Comparison of ENCODE assay signal across 14 cellular contexts in the genomic region with DNA sequence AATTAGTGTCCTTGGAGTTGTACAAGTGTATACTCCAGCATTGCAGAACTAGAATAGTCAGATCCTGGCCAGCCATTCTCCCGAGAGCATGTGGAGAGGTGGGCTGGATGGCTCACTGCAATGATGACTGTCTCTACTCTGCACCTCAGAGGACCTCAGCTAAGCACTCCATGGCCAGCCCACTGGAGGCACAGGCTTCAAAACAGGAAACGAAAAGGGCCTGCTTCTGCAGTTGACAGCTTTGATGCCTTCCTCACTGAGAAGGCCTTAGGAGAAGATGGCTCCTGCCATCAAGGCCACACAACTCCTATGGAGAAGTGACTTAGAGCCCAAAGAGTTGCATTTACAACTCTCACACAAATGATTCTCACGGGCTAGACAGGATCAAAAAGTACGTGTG. TPM values are rescaled to one million over a fixed set of nuclear protein-coding genes. Genes with fewer than 3 reads are reported as not detected.
DNase-seq lines count a peak whose midpoint lies in the region; ATAC-seq and TF ChIP-seq lines count a peak whose summit lies in the region.
"Had no signal": no experiment of that assay in that cellular context is flagged by ENCODE, and none has a peak within 500 bp of the region (broad histone marks: within the 10 kb centered on the region; RNA-seq: fewer than 3 reads in every experiment).

No MANE protein-coding gene starts in this region.

- H3K9ac ChIP-seq in OCI-LY1 (ENCODE audit: low read length): no peak overlapping the region

- H3K4me1 ChIP-seq in OCI-LY1 (ENCODE audit: insufficient read depth, low read length, severe bottlenecking): peaks cover 25% of the 10 kb centered on the region

- peaks cover 42% of the 10 kb centered on the region for H3K4me1 Mint-ChIP-seq in activated naive CD4-positive, alpha-beta T cell treated with anti-CD3 and anti-CD28 coated beads, Interleukin-2, amount 50 U/mL, for 24 hours
- peaks cover 38% of the 10 kb centered on the region for H3K4me1 Mint-ChIP-seq in stimulated activated effector memory CD8-positive, alpha-beta T cell treated with anti-CD3 and anti-CD28 coated beads, Interleukin-12 subunit alpha, Interleukin-12 subunit beta, amount 100 ng/mL, for 72 hours

- H3K9me2 ChIP-seq in OCI-LY1 (ENCODE audit: low read depth, low read length): no peaks in the 10 kb centered on the region

- H4K20me1 ChIP-seq in OCI-LY1 (ENCODE audit: insufficient read depth, low read length): no peaks in the 10 kb centered on the region

- H3K36me3 ChIP-seq in OCI-LY1 (ENCODE audit: insufficient read depth, low read length): no peaks in the 10 kb centered on the region
- H3K36me3 ChIP-seq: neutrophil, upper lobe of right lung had no signal

- intact Hi-C loops in dorsolateral prefrontal cortex (cut with DNase I): no loop called here

- peak overlapping the region; percentile 30 for H3K4me3 Mint-ChIP-seq in activated naive CD4-positive, alpha-beta T cell treated with anti-CD3 and anti-CD28 coated beads, Interleukin-2, amount 50 U/mL, for 24 hours
- H3K4me3 Mint-ChIP-seq in stimulated activated effector memory CD8-positive, alpha-beta T cell treated with anti-CD3 and anti-CD28 coated beads, Interleukin-12 subunit alpha, Interleukin-12 subunit beta, amount 100 ng/mL, for 72 hours: no peak overlapping the region

- H3K27ac Mint-ChIP-seq in activated naive CD4-positive, alpha-beta T cell treated with anti-CD3 and anti-CD28 coated beads, Interleukin-2, amount 50 U/mL, for 24 hours: peak overlapping the region; percentile 84
- H3K27ac Mint-ChIP-seq in stimulated activated effector memory CD8-positive, alpha-beta T cell treated with anti-CD3 and anti-CD28 coated beads, Interleukin-12 subunit alpha, Interleukin-12 subunit beta, amount 100 ng/mL, for 72 hours: peak overlapping the region; percentile 3

- H3K27ac ChIP-seq in OCI-LY1 (ENCODE audit: low read depth, low read length, poor library complexity, severe bottlenecking) (peak overlapping the region; percentile 49), dorsolateral prefrontal cortex (no peak overlapping the region)
- H3K27ac ChIP-seq: neutrophil had no signal

- H3K4me2 ChIP-seq in OCI-LY1 (ENCODE audit: low read length): no peak overlapping the region; the same call in 1 of the 2 replicates

- peak; percentile 35 for DNase-seq in activated CD4-positive, alpha-beta T cell treated with anti-CD3 and anti-CD28 coated beads for 48 hours
- DNase-seq in activated CD4-positive, alpha-beta T cell treated with anti-CD3 and anti-CD28 coated beads for 1 hour: no peak
- DNase-seq in stimulated activated effector memory CD8-positive, alpha-beta T cell treated with anti-CD3 and anti-CD28 coated beads, Interleukin-12 subunit alpha, Interleukin-12 subunit beta, amount 100 ng/mL, for 72 hours (ENCODE audit: low spot score in 2 of 2): no peak
- DNase-seq in RKO (ENCODE audit: low spot score): no peak
- DNase-seq in NCI-H748 (lab: John Stamatoyannopoulos, UW; ENCODE audit: unreplicated experiment): no peak
- DNase-seq in dorsolateral prefrontal cortex: no peak
- DNase-seq: caudate nucleus, left ventricle myocardium superior, NCI-H2227 treated with DMSO at 0.1 percent for 48 hours, T1000, upper lobe of right lung had no signal

- H2AFZ ChIP-seq in OCI-LY1 (ENCODE audit: low read length): no peak overlapping the region

- peak; percentile 20 for ATAC-seq in stimulated activated effector memory CD8-positive, alpha-beta T cell treated with anti-CD3 and anti-CD28 coated beads, Interleukin-12 subunit alpha, Interleukin-12 subunit beta, amount 100 ng/mL, for 72 hours
- ATAC-seq: left ventricle myocardium superior, upper lobe of right lung had no signal

- TF ChIP-seq CTCF in OCI-LY1 (IDR thresholded peaks at IDR 0.05; ENCODE audit: low read length): no peak
- no peak for TF ChIP-seq CTCF in dorsolateral prefrontal cortex (IDR thresholded peaks at IDR 0.05 in 54 of 56, conservative IDR thresholded peaks at IDR 0.05 in 2 of 56; ENCODE audit: low read depth in 1 of 56, partially characterized antibody in 56 of 56)

- H3K27me3 Mint-ChIP-seq in activated naive CD4-positive, alpha-beta T cell treated with anti-CD3 and anti-CD28 coated beads, Interleukin-2, amount 50 U/mL, for 24 hours: no peaks in the 10 kb centered on the region

- H3K9me3 Mint-ChIP-seq in activated naive CD4-positive, alpha-beta T cell treated with anti-CD3 and anti-CD28 coated beads, Interleukin-2, amount 50 U/mL, for 24 hours: no peaks in the 10 kb centered on the region
- H3K9me3 Mint-ChIP-seq in stimulated activated effector memory CD8-positive, alpha-beta T cell treated with anti-CD3 and anti-CD28 coated beads, Interleukin-12 subunit alpha, Interleukin-12 subunit beta, amount 100 ng/mL, for 72 hours: no peaks in the 10 kb centered on the region

- H3K79me2 ChIP-seq in OCI-LY1 (ENCODE audit: insufficient read depth, low read length): no peaks in the 10 kb centered on the region

- no peaks in the 10 kb centered on the region for H3K36me3 Mint-ChIP-seq in activated naive CD4-positive, alpha-beta T cell treated with anti-CD3 and anti-CD28 coated beads, Interleukin-2, amount 50 U/mL, for 24 hours
- H3K36me3 Mint-ChIP-seq in stimulated activated effector memory CD8-positive, alpha-beta T cell treated with anti-CD3 and anti-CD28 coated beads, Interleukin-12 subunit alpha, Interleukin-12 subunit beta, amount 100 ng/mL, for 72 hours: peaks cover 4% of the 10 kb centered on the region

- H3K27me3 ChIP-seq in OCI-LY1 (ENCODE audit: insufficient read depth, low read length) (no peaks in the 10 kb centered on the region), dorsolateral prefrontal cortex (no peaks in the 10 kb centered on the region)
- H3K27me3 ChIP-seq: neutrophil, upper lobe of right lung had no signal

- H3K4me3 ChIP-seq in OCI-LY1 (ENCODE audit: low read depth, low read length, poor library complexity, severe bottlenecking): no peak overlapping the region
- no peak overlapping the region for H3K4me3 ChIP-seq in dorsolateral prefrontal cortex
- H3K4me3 ChIP-seq: upper lobe of right lung had no signal

- no peaks in the 10 kb centered on the region for H3F3A ChIP-seq in OCI-LY1 (ENCODE audit: insufficient read depth, low read length)

- no peaks in the 10 kb centered on the region for H3K9me3 ChIP-seq in OCI-LY1 (ENCODE audit: low read length)
- H3K9me3 ChIP-seq: neutrophil, upper lobe of right lung had no signal

RNA-seq across cellular contexts. Expression of a gene that starts 9.1 kb away (rescaled TPM):
- 10 to 100 TPM; 11.4 to 49.5 (median 26.7) TPM for total RNA-seq in dorsolateral prefrontal cortex

RNA-seq across cellular contexts. Expression of a gene that starts 29.1 kb away (rescaled TPM):
- total RNA-seq in dorsolateral prefrontal cortex: 1 to 10 TPM in 8 of 120 experiments, under 1 TPM in 50, not detected in 62; 0.23 to 2.5 (median 0.50) TPM

RNA-seq across cellular contexts. Expression of a gene that starts 40.9 kb away (rescaled TPM):
- total RNA-seq in dorsolateral prefrontal cortex: 10 to 100 TPM; 15.0 to 46.9 (median 26.2) TPM

RNA-seq across cellular contexts. Expression of a gene that starts 47.5 kb away (rescaled TPM):
- total RNA-seq in dorsolateral prefrontal cortex: 10 to 100 TPM; 15.9 to 52.4 (median 26.4) TPM

RNA-seq across cellular contexts. Expression of a gene that starts 55.2 kb away (rescaled TPM):
- total RNA-seq in dorsolateral prefrontal cortex: 100 to 1,000 TPM in 5 of 120 experiments, 10 to 100 TPM in 115; 54.5 to 110 (median 77.3) TPM
